In the genomic region with DNA sequence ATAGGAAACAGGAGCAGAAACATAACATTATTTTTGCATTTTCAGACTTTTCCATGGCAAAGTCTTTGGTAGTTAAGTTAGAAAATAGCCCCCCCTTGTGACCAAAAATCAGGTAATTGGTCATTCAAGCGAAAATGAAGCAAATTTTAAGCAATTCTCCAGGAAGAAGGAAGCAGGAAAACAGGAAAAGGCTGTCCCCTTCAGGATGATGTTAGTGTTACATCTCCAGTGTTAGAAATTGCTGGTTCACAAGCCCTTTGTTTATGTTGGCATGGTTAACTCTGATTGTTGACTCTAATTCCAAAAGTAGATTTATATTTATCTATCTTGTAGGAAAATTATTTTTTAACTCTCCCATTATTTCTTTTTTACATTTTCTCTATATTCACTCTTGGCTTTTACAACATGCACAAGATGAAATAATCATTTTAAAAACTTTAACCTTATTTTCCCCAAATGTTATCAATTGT, we compare ENCODE assay signal across 8 cellular contexts. TPM values are rescaled to one million over a fixed set of nuclear protein-coding genes. Genes with fewer than 3 reads are reported as not detected.
A peak's percentile ranks its signal among the peaks of the same experiment; 100 is the strongest.
DNase-seq lines count a peak whose midpoint lies in the region; ATAC-seq and TF ChIP-seq lines count a peak whose summit lies in the region.

No MANE protein-coding gene starts in this region.

- no peak for ATAC-seq in stimulated activated memory B cell treated with anti-CD40 and anti-IgM and Interleukin-4, amounts not matched to agents 10 μg/mL and 1 μg/mL and 100 μg/mL, for 72 hours

- H3K27ac ChIP-seq in RWPE1 = no peak overlapping the region

- H3K27me3 Mint-ChIP-seq in stimulated activated memory B cell treated with anti-CD40 and anti-IgM and Interleukin-4, amounts not matched to agents 10 μg/mL and 1 μg/mL and 100 μg/mL, for 72 hours = peaks cover 9% of the 10 kb centered on the region

- DNase-seq in GM03348 (ENCODE audit: low spot score) = peak; percentile 82
- peak; percentile 74 for DNase-seq in NAMALWA (ENCODE audit: low spot score)
- DNase-seq in RWPE1 (ENCODE audit: low spot score) = peak; percentile 57
- DNase-seq in erythroblast (lab: John Stamatoyannopoulos, UW) = peak; percentile 74 to 79
- DNase-seq in mucosa of gallbladder (ENCODE audit: low spot score) = peak; percentile 60
- no peak for DNase-seq in NK-92 treated with Interleukin-12 subunit alpha and Interleukin-12 subunit beta, amount 100 ng/mL, for 24 hours (lab: John Stamatoyannopoulos, UW)
- DNase-seq in activated gamma-delta T cell (lab: John Stamatoyannopoulos, UW) = no peak

- TF ChIP-seq CTCF in RWPE1 (conservative IDR thresholded peaks at IDR 0.05; ENCODE audit: low read depth) = peak; percentile 78

- H3K4me3 Mint-ChIP-seq in stimulated activated memory B cell treated with anti-CD40 and anti-IgM and Interleukin-4, amounts not matched to agents 10 μg/mL and 1 μg/mL and 100 μg/mL, for 72 hours = no peak overlapping the region

- POLR2A ChIA-PET in RWPE1 (lab: Yijun Ruan, JAX; ENCODE audit: low non-redundant PET) = no interaction called here

- no peaks in the 10 kb centered on the region for H3K9me3 Mint-ChIP-seq in stimulated activated memory B cell treated with anti-CD40 and anti-IgM and Interleukin-4, amounts not matched to agents 10 μg/mL and 1 μg/mL and 100 μg/mL, for 72 hours

- TF ChIP-seq POLR2A in erythroblast (IDR thresholded peaks at IDR 0.05; ENCODE audit: low read length) = no peak

- H3K4me1 Mint-ChIP-seq in stimulated activated memory B cell treated with anti-CD40 and anti-IgM and Interleukin-4, amounts not matched to agents 10 μg/mL and 1 μg/mL and 100 μg/mL, for 72 hours = no peaks in the 10 kb centered on the region

- no peaks in the 10 kb centered on the region for H3K36me3 Mint-ChIP-seq in stimulated activated memory B cell treated with anti-CD40 and anti-IgM and Interleukin-4, amounts not matched to agents 10 μg/mL and 1 μg/mL and 100 μg/mL, for 72 hours

- CTCF ChIA-PET in RWPE1 (lab: Yijun Ruan, JAX) = interaction anchor here (0.6 to 1.0 kb wide), 6 partner anchors 12 to 320 kb away, joined by 3 to 9 read pairs (median 6); a partner anchor contains a TSS

- no peak overlapping the region for H3K27ac Mint-ChIP-seq in stimulated activated memory B cell treated with anti-CD40 and anti-IgM and Interleukin-4, amounts not matched to agents 10 μg/mL and 1 μg/mL and 100 μg/mL, for 72 hours

RNA-seq across cellular contexts. Expression of a gene that starts 18.8 kb away (rescaled TPM):
- 65.9 TPM for total RNA-seq in mucosa of gallbladder

Comparison
In these comparisons a context has a peak if more than half of its experiments do, and no peak if none do; other contexts are left out.
1. DNase-seq: peak in GM03348 (single experiment), NAMALWA (single experiment), RWPE1 (single experiment), erythroblast (2 of 2) and mucosa of gallbladder (single experiment); none in NK-92 treated with Interleukin-12 subunit alpha and Interleukin-12 subunit beta, amount 100 ng/mL, for 24 hours (single experiment) and activated gamma-delta T cell (single experiment).